10 cellular contexts compared by ENCODE assay signal in the genomic region with DNA sequence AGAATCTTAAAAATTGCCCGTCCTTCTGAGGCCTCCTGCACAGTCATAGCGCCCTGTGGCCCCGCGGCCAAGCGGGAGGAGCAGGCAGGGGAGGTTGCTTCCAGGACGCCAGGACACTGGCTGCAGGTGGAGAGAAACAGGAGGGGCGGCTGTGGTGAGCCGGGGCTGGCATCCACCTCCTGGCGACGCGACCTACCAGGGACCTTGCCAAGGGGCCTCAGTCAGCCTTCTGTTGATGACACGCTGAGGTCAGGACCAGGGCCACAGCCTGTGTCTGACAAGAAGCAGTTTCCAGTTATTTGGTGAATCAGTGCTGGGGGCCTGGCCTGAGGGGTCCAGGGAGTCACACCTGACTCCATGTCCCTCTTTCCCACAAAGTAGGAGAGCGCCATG. TPM values are rescaled to one million over a fixed set of nuclear protein-coding genes. Genes with fewer than 3 reads are reported as not detected.
DNase-seq lines count a peak whose midpoint lies in the region; ATAC-seq, FAIRE-seq and TF ChIP-seq lines count a peak whose summit lies in the region.
"Had no signal": no experiment of that assay in that cellular context is flagged by ENCODE, and none has a peak within 500 bp of the region (broad histone marks: within the 10 kb centered on the region; RNA-seq: fewer than 3 reads in every experiment).

No MANE protein-coding gene starts in this region.

- peak; percentile 81 for DNase-seq in G401 (ENCODE audit: low spot score)
- no peak for DNase-seq in ascending aorta (ENCODE audit: low spot score in 2 of 2)
- no peak for DNase-seq in HepG2 (ENCODE audit: low spot score)
- DNase-seq in spleen, result no peak
- DNase-seq in stimulated activated naive CD4-positive, alpha-beta T cell (lab: John Stamatoyannopoulos, UW), result no peak
- no peak for DNase-seq in activated CD8-positive, alpha-beta T cell treated with anti-CD3 and anti-CD28 coated beads, Interleukin-2, amount 10 ng/mL, durations not matched to agents 7 days and 5 days
- no peak for DNase-seq in DMS53 treated with DMSO at 0.1 percent for 48 hours (lab: John Stamatoyannopoulos, UW; ENCODE audit: unreplicated experiment)
- DNase-seq: activated CD4-positive, alpha-beta T cell treated with anti-CD3 and anti-CD28 coated beads for 4 hours had no signal

- 11% methylated on average over 6 of the region's 13 CpGs for WGBS in HepG2 (ENCODE audit: low lambda C conversion rate)
- 79 to 86% (median 84%) methylated on average over 12 to 13 of the region's 13 CpGs for WGBS in spleen, 5 donors

- peaks cover 22% of the 10 kb centered on the region for H3K4me1 Mint-ChIP-seq in activated CD8-positive, alpha-beta T cell treated with anti-CD3 and anti-CD28 coated beads, Interleukin-2, amount 10 ng/mL, durations not matched to agents 7 days and 5 days (ENCODE audit: low read depth)

- no peaks in the 10 kb centered on the region for H3K27me3 Mint-ChIP-seq in activated CD8-positive, alpha-beta T cell treated with anti-CD3 and anti-CD28 coated beads, Interleukin-2, amount 10 ng/mL, durations not matched to agents 7 days and 5 days (ENCODE audit: low read depth)

- H3K9ac ChIP-seq in HepG2 (ENCODE audit: insufficient read depth, low read depth, low read length), result peak overlapping the region; percentile 58

- POLR2A ChIA-PET in HepG2 (lab: Yijun Ruan, JAX), result interaction anchor here (1.0 to 1.6 kb wide), 5 partner anchors 8 to 167 kb away, joined by 3 to 6 read pairs (median 4); no protein-coding TSS in a partner anchor
- POLR2A ChIA-PET in activated CD8-positive, alpha-beta T cell treated with anti-CD3 and anti-CD28 coated beads, Interleukin-2, amount 10 ng/mL, durations not matched to agents 7 days and 5 days (lab: Charles Lee), result no interaction called here

- H3K4me3 ChIP-seq in ascending aorta (no peak overlapping the region), HepG2 (replicated peaks in 1 of 3; ENCODE audit: insufficient read depth in 1 of 3, low read depth in 2 of 3, low read length in 3 of 3) (peak overlapping the region; percentile 13 to 72 (median 59); a peak in 5 of 6 replicates), spleen (no peak overlapping the region)

- intact Hi-C loops in ascending aorta (cut with DNase I) (no loop called here), HepG2 (cut with micrococcal nuclease; ENCODE audit: unreplicated experiment) (no loop called here), spleen (cut with DNase I; ENCODE audit: low total_unique reads) (no loop called here)

- no peaks in the 10 kb centered on the region for H3K79me2 ChIP-seq in HepG2 (ENCODE audit: insufficient read depth, low read length)

- peaks cover 10% of the 10 kb centered on the region for H3K36me3 Mint-ChIP-seq in activated CD8-positive, alpha-beta T cell treated with anti-CD3 and anti-CD28 coated beads, Interleukin-2, amount 10 ng/mL, durations not matched to agents 7 days and 5 days (ENCODE audit: low read depth)

- no TSS peak for BruUV-seq in HepG2 (replicated peaks; lab: Mats Ljungman, UMichigan)

- no peak for FAIRE-seq in HepG2 (lab: Jason Lieb, UNC)

- no peak overlapping the region for H2AFZ ChIP-seq in HepG2 (ENCODE audit: low read length)

- H3K27ac ChIP-seq in ascending aorta (peak overlapping the region; percentile 50 to 53), HepG2 (ENCODE audit: extremely low read length, insufficient read depth, low read length) (peak overlapping the region; percentile 4), spleen (peak overlapping the region in 7 of 8 donors; percentile 39 to 77 (median 67))
- H3K27ac ChIP-seq: C4-2B had no signal

- H3K9me3 ChIP-seq in ascending aorta (no peaks in the 10 kb centered on the region), HepG2 (ENCODE audit: low read length) (no peaks in the 10 kb centered on the region), spleen (no peaks in the 10 kb centered on the region)

- no peak for TF ChIP-seq POLR2A in HepG2 (IDR thresholded peaks at IDR 0.05; ENCODE audit: insufficient read depth in 1 of 2, low read depth in 2 of 2, low read length in 2 of 2)
- TF ChIP-seq POLR2A in spleen (IDR thresholded peaks at IDR 0.05), result no peak

- H3K4me3 Mint-ChIP-seq in activated CD8-positive, alpha-beta T cell treated with anti-CD3 and anti-CD28 coated beads, Interleukin-2, amount 10 ng/mL, durations not matched to agents 7 days and 5 days, result no peak overlapping the region

- peaks cover 9 to 22% of the 10 kb centered on the region in 2 donors for H3K4me1 ChIP-seq in ascending aorta
- peaks cover 70% of the 10 kb centered on the region for H3K4me1 ChIP-seq in HepG2 (ENCODE audit: insufficient read depth, low read length)
- peaks cover 28 to 82% (median 46%) of the 10 kb centered on the region in 6 donors for H3K4me1 ChIP-seq in spleen

- no peak overlapping the region for H3K27ac Mint-ChIP-seq in activated CD8-positive, alpha-beta T cell treated with anti-CD3 and anti-CD28 coated beads, Interleukin-2, amount 10 ng/mL, durations not matched to agents 7 days and 5 days

- H3K9me3 Mint-ChIP-seq in activated CD8-positive, alpha-beta T cell treated with anti-CD3 and anti-CD28 coated beads, Interleukin-2, amount 10 ng/mL, durations not matched to agents 7 days and 5 days (ENCODE audit: insufficient read depth), result no peaks in the 10 kb centered on the region

- ATAC-seq in HepG2 (no peak), GM18870 (IDR thresholded peaks at IDR 0.05; ENCODE audit: unreplicated experiment) (no peak)
- no peak for ATAC-seq in activated CD8-positive, alpha-beta T cell treated with anti-CD3 and anti-CD28 coated beads, Interleukin-2, amount 10 ng/mL, durations not matched to agents 7 days and 5 days

- H3K36me3 ChIP-seq in ascending aorta (no peaks in the 10 kb centered on the region), HepG2 (replicated peaks in 1 of 2; ENCODE audit: control insufficient read depth in 1 of 2, insufficient read depth in 2 of 2, low read length in 2 of 2) (no peaks in the 10 kb centered on the region), spleen (no peaks in the 10 kb centered on the region)

- TF ChIP-seq CTCF in ascending aorta (IDR thresholded peaks at IDR 0.05) (no peak), HepG2 (CRISPR knock-in tag; IDR thresholded peaks at IDR 0.05) (no peak), spleen (IDR thresholded peaks at IDR 0.05 in 8 of 11, conservative IDR thresholded peaks at IDR 0.05 in 3 of 11) (no peak)

- H4K20me1 ChIP-seq in HepG2 (ENCODE audit: insufficient read depth, low read length), result no peaks in the 10 kb centered on the region

- TF ChIP-seq EP300 in HepG2 (IDR thresholded peaks at IDR 0.05; ENCODE audit: low read depth in 2 of 2, low read length in 2 of 2) (no peak), HepG2 (CRISPR knock-in tag; IDR thresholded peaks at IDR 0.05; ENCODE audit: borderline replicate concordance) (no peak)

- H3K27me3 ChIP-seq in ascending aorta (no peaks in the 10 kb centered on the region), HepG2 (ENCODE audit: control insufficient read depth in 1 of 2, insufficient read depth in 2 of 2, low read length in 2 of 2) (no peaks in the 10 kb centered on the region; a peak in 1 of 5 replicates), spleen (replicated peaks in 1 of 7) (no peaks in the 10 kb centered on the region)

- H3K4me2 ChIP-seq in HepG2 (ENCODE audit: low read depth, low read length), result peak overlapping the region; percentile 94

- in situ Hi-C loops in G401 (cut with HindIII; ENCODE audit: low sequenced_read_pairs), result no loop called here
- in situ Hi-C loops in HepG2 (cut with HindIII; ENCODE audit: extremely low pct_ligation_motif_present, low pct_unique_long_range_greater_than_20kb), result loop anchor here (5.0 to 10.0 kb wide), 2 partner anchors 42 to 130 kb away; no protein-coding TSS in a partner anchor

- TF ChIP-seq RAD21 in HepG2 (CRISPR knock-in tag; IDR thresholded peaks at IDR 0.05), result no peak

- CTCF ChIA-PET in HepG2 (lab: Yijun Ruan, JAX; ENCODE audit: low intra/inter-chr PET ratio, low total read pairs), result interaction anchor here (1.3 kb wide), 1 partner anchor 45 kb away, joined by 5 read pairs; no protein-coding TSS in a partner anchor
- CTCF ChIA-PET in activated CD8-positive, alpha-beta T cell treated with anti-CD3 and anti-CD28 coated beads, Interleukin-2, amount 10 ng/mL, durations not matched to agents 7 days and 5 days (lab: Charles Lee), result no interaction called here

RNA-seq across cellular contexts. Expression of gene MKNK2, which starts 13.3 kb away (rescaled TPM):
- total RNA-seq in G401 (2014; rRNA removed; shearing (Covaris generic)), result 113 and 118 TPM in 2 replicates
- total RNA-seq in ascending aorta, result 228 TPM
- total RNA-seq in HepG2 (2016; rRNA removed; fragmentation: Illumina TruSeq; extraction: Trizol), result 35.5 and 44.9 TPM in 2 replicates
- total RNA-seq in HepG2 (2016; cell fraction: cytosol; rRNA removed; fragmentation: Illumina TruSeq; extraction: Trizol; ENCODE audit: low read depth), result 52.3 and 57.0 TPM in 2 replicates
- total RNA-seq in HepG2 (2016; cell fraction: insoluble cytoplasmic fraction; rRNA removed; fragmentation: Illumina TruSeq; extraction: Trizol), result 30.7 and 45.2 TPM in 2 replicates
- total RNA-seq in HepG2 (2016; cell fraction: membrane; rRNA removed; fragmentation: Illumina TruSeq; extraction: Trizol), result 90.7 and 98.8 TPM in 2 replicates
- 29.7 and 31.4 TPM in 2 replicates for total RNA-seq in HepG2 (2016; cell fraction: nucleus; rRNA removed; fragmentation: Illumina TruSeq; extraction: Trizol)
- 112 and 129 TPM in 2 replicates for polyA plus RNA-seq in HepG2 (2011; rRNA removed)
- 75.6 and 125 TPM in 2 replicates for polyA plus RNA-seq in HepG2 (2011; cell fraction: cytosol; rRNA removed)
- polyA plus RNA-seq in HepG2 (2011; cell fraction: nucleus; rRNA removed), result 253 and 307 TPM in 2 replicates
- 68.1 and 73.6 TPM in 2 replicates for polyA plus RNA-seq in HepG2 (2012)
- polyA plus RNA-seq in HepG2 (2016; cell fraction: cytosol; fragmentation: Illumina TruSeq; extraction: Trizol; ENCODE audit: low read depth), result 65.6 and 66.5 TPM in 2 replicates
- 34.0 and 45.2 TPM in 2 replicates for polyA plus RNA-seq in HepG2 (2016; cell fraction: insoluble cytoplasmic fraction; fragmentation: Illumina TruSeq; extraction: Trizol; ENCODE audit: low read depth)
- 77.4 and 85.7 TPM in 2 replicates for polyA plus RNA-seq in HepG2 (2016; cell fraction: membrane; fragmentation: Illumina TruSeq; extraction: Trizol; ENCODE audit: low read depth)
- 73.2 and 74.3 TPM in 2 replicates for polyA plus RNA-seq in HepG2 (2016; cell fraction: nucleus; fragmentation: Illumina TruSeq; extraction: Trizol; ENCODE audit: insufficient read depth, low read depth)
- 79.7 and 204 TPM in 2 replicates for polyA minus RNA-seq in HepG2 (2011; rRNA and poly(A)+ RNA removed; ENCODE audit: low replicate concordance)
- 99.9 and 101 TPM in 2 replicates for polyA minus RNA-seq in HepG2 (2011; cell fraction: cytosol; rRNA and poly(A)+ RNA removed)
- 40.2 and 51.7 TPM in 2 replicates for polyA minus RNA-seq in HepG2 (2011; cell fraction: nucleus; rRNA and poly(A)+ RNA removed)
- total RNA-seq in spleen, result 100 to 1,000 TPM; 212 to 389 (median 265) TPM
- polyA plus RNA-seq in spleen, result 100 to 1,000 TPM in 1 of 3 donors, 10 to 100 TPM in 2; 88.2 to 154 (median 90.0) TPM
- 100 to 1,000 TPM; 332 to 348 TPM for total RNA-seq in activated CD8-positive, alpha-beta T cell treated with anti-CD3 and anti-CD28 coated beads, Interleukin-2, amount 10 ng/mL, durations not matched to agents 7 days and 5 days

RNA-seq across cellular contexts. Expression of gene MOB3A, which starts 31.7 kb away (rescaled TPM):
- 20.6 and 29.0 TPM in 2 replicates for total RNA-seq in G401 (2014; rRNA removed; shearing (Covaris generic))
- 44.4 TPM for total RNA-seq in ascending aorta
- 3.5 and 4.3 TPM in 2 replicates for total RNA-seq in HepG2 (2016; rRNA removed; fragmentation: Illumina TruSeq; extraction: Trizol)
- 2.2 and 2.7 TPM in 2 replicates for total RNA-seq in HepG2 (2016; cell fraction: cytosol; rRNA removed; fragmentation: Illumina TruSeq; extraction: Trizol; ENCODE audit: low read depth)
- total RNA-seq in HepG2 (2016; cell fraction: insoluble cytoplasmic fraction; rRNA removed; fragmentation: Illumina TruSeq; extraction: Trizol), result 3.5 and 4.0 TPM in 2 replicates
- total RNA-seq in HepG2 (2016; cell fraction: membrane; rRNA removed; fragmentation: Illumina TruSeq; extraction: Trizol), result 2.7 and 3.2 TPM in 2 replicates
- 2.4 and 2.5 TPM in 2 replicates for total RNA-seq in HepG2 (2016; cell fraction: nucleus; rRNA removed; fragmentation: Illumina TruSeq; extraction: Trizol)
- 17.8 and 20.3 TPM in 2 replicates for polyA plus RNA-seq in HepG2 (2011; rRNA removed)
- 13.9 and 16.9 TPM in 2 replicates for polyA plus RNA-seq in HepG2 (2011; cell fraction: cytosol; rRNA removed)
- polyA plus RNA-seq in HepG2 (2011; cell fraction: nucleus; rRNA removed), result 10.8 and 12.6 TPM in 2 replicates
- 6.2 and 6.8 TPM in 2 replicates for polyA plus RNA-seq in HepG2 (2012)
- 0.97 and 1.0 TPM in 2 replicates for polyA plus RNA-seq in HepG2 (2016; cell fraction: cytosol; fragmentation: Illumina TruSeq; extraction: Trizol; ENCODE audit: low read depth)
- 6.2 and 7.9 TPM in 2 replicates for polyA plus RNA-seq in HepG2 (2016; cell fraction: insoluble cytoplasmic fraction; fragmentation: Illumina TruSeq; extraction: Trizol; ENCODE audit: low read depth)
- 2.8 TPM in 2 replicates for polyA plus RNA-seq in HepG2 (2016; cell fraction: membrane; fragmentation: Illumina TruSeq; extraction: Trizol; ENCODE audit: low read depth)
- polyA plus RNA-seq in HepG2 (2016; cell fraction: nucleus; fragmentation: Illumina TruSeq; extraction: Trizol; ENCODE audit: insufficient read depth, low read depth), result 6.6 and 6.8 TPM in 2 replicates
- 23.6 and 71.5 TPM in 2 replicates for polyA minus RNA-seq in HepG2 (2011; rRNA and poly(A)+ RNA removed; ENCODE audit: low replicate concordance)
- 19.3 and 25.0 TPM in 2 replicates for polyA minus RNA-seq in HepG2 (2011; cell fraction: cytosol; rRNA and poly(A)+ RNA removed)
- polyA minus RNA-seq in HepG2 (2011; cell fraction: nucleus; rRNA and poly(A)+ RNA removed), result 5.3 and 6.0 TPM in 2 replicates
- 100 to 1,000 TPM in 5 of 7 donors, 10 to 100 TPM in 2; 80.8 to 161 (median 124) TPM for total RNA-seq in spleen
- 10 to 100 TPM; 24.2 to 48.7 (median 37.6) TPM for polyA plus RNA-seq in spleen
- 100 to 1,000 TPM; 235 to 240 TPM for total RNA-seq in activated CD8-positive, alpha-beta T cell treated with anti-CD3 and anti-CD28 coated beads, Interleukin-2, amount 10 ng/mL, durations not matched to agents 7 days and 5 days

RNA-seq across cellular contexts. Expression of gene IZUMO4, which starts 32.3 kb away (rescaled TPM):
- 0.25 and 4.0 TPM in 2 replicates for total RNA-seq in G401 (2014; rRNA removed; shearing (Covaris generic))
- total RNA-seq in ascending aorta (not detected), HepG2 (2016; rRNA removed; fragmentation: Illumina TruSeq; extraction: Trizol) (0.24 and 0.77 TPM in 2 replicates), spleen (1 to 10 TPM; 1.9 to 5.8 (median 3.7) TPM)
- 0.79 and 0.91 TPM in 2 replicates for total RNA-seq in HepG2 (2016; cell fraction: cytosol; rRNA removed; fragmentation: Illumina TruSeq; extraction: Trizol; ENCODE audit: low read depth)
- total RNA-seq in HepG2 (2016; cell fraction: insoluble cytoplasmic fraction; rRNA removed; fragmentation: Illumina TruSeq; extraction: Trizol), result 0.34 and 1.5 TPM in 2 replicates
- total RNA-seq in HepG2 (2016; cell fraction: membrane; rRNA removed; fragmentation: Illumina TruSeq; extraction: Trizol), result 0.83 and 1.5 TPM in 2 replicates
- total RNA-seq in HepG2 (2016; cell fraction: nucleus; rRNA removed; fragmentation: Illumina TruSeq; extraction: Trizol), result 1.1 and 2.5 TPM in 2 replicates
- polyA plus RNA-seq in HepG2 (2011; rRNA removed) (3.9 and 4.1 TPM in 2 replicates), spleen (10 to 100 TPM; 13.6 to 25.9 (median 16.7) TPM)
- 0.55 and 0.75 TPM in 2 replicates for polyA plus RNA-seq in HepG2 (2011; cell fraction: cytosol; rRNA removed)
- 66.6 and 91.0 TPM in 2 replicates for polyA plus RNA-seq in HepG2 (2011; cell fraction: nucleus; rRNA removed)
- 1.7 and 4.4 TPM in 2 replicates for polyA plus RNA-seq in HepG2 (2012)
- 0.57 and 1.2 TPM in 2 replicates for polyA plus RNA-seq in HepG2 (2016; cell fraction: cytosol; fragmentation: Illumina TruSeq; extraction: Trizol; ENCODE audit: low read depth)
- polyA plus RNA-seq in HepG2 (2016; cell fraction: insoluble cytoplasmic fraction; fragmentation: Illumina TruSeq; extraction: Trizol; ENCODE audit: low read depth), result 0.45 and 0.53 TPM in 2 replicates
- polyA plus RNA-seq in HepG2 (2016; cell fraction: membrane; fragmentation: Illumina TruSeq; extraction: Trizol; ENCODE audit: low read depth), result 0.94 TPM in 2 replicates
- 4.3 and 6.3 TPM in 2 replicates for polyA plus RNA-seq in HepG2 (2016; cell fraction: nucleus; fragmentation: Illumina TruSeq; extraction: Trizol; ENCODE audit: insufficient read depth, low read depth)
- polyA minus RNA-seq in HepG2 (2011; rRNA and poly(A)+ RNA removed; ENCODE audit: low replicate concordance), result 0.54 and 2.7 TPM in 2 replicates
- not detected in 2 replicates for polyA minus RNA-seq in HepG2 (2011; cell fraction: cytosol; rRNA and poly(A)+ RNA removed)
- 1.9 and 4.2 TPM in 2 replicates for polyA minus RNA-seq in HepG2 (2011; cell fraction: nucleus; rRNA and poly(A)+ RNA removed)
- 1 to 10 TPM; 8.7 to 9.5 TPM for total RNA-seq in activated CD8-positive, alpha-beta T cell treated with anti-CD3 and anti-CD28 coated beads, Interleukin-2, amount 10 ng/mL, durations not matched to agents 7 days and 5 days

RNA-seq across cellular contexts. Expression of gene BTBD2, which starts 48.9 kb away (rescaled TPM):
- 70.9 and 89.0 TPM in 2 replicates for total RNA-seq in G401 (2014; rRNA removed; shearing (Covaris generic))
- total RNA-seq in ascending aorta (90.1 TPM), HepG2 (2016; rRNA removed; fragmentation: Illumina TruSeq; extraction: Trizol) (28.1 and 30.9 TPM in 2 replicates), spleen (10 to 100 TPM; 47.6 to 77.1 (median 65.5) TPM)
- 33.3 and 38.0 TPM in 2 replicates for total RNA-seq in HepG2 (2016; cell fraction: cytosol; rRNA removed; fragmentation: Illumina TruSeq; extraction: Trizol; ENCODE audit: low read depth)
- total RNA-seq in HepG2 (2016; cell fraction: insoluble cytoplasmic fraction; rRNA removed; fragmentation: Illumina TruSeq; extraction: Trizol), result 26.7 and 27.1 TPM in 2 replicates
- 73.7 and 74.9 TPM in 2 replicates for total RNA-seq in HepG2 (2016; cell fraction: membrane; rRNA removed; fragmentation: Illumina TruSeq; extraction: Trizol)
- 18.7 and 18.8 TPM in 2 replicates for total RNA-seq in HepG2 (2016; cell fraction: nucleus; rRNA removed; fragmentation: Illumina TruSeq; extraction: Trizol)
- polyA plus RNA-seq in HepG2 (2011; rRNA removed) (45.3 and 45.6 TPM in 2 replicates), spleen (10 to 100 TPM; 29.1 to 53.0 (median 31.2) TPM)
- 23.9 and 43.2 TPM in 2 replicates for polyA plus RNA-seq in HepG2 (2011; cell fraction: cytosol; rRNA removed)
- polyA plus RNA-seq in HepG2 (2011; cell fraction: nucleus; rRNA removed), result 43.1 and 48.6 TPM in 2 replicates
- polyA plus RNA-seq in HepG2 (2012), result 46.5 and 49.0 TPM in 2 replicates
- polyA plus RNA-seq in HepG2 (2016; cell fraction: cytosol; fragmentation: Illumina TruSeq; extraction: Trizol; ENCODE audit: low read depth), result 74.0 and 79.4 TPM in 2 replicates
- 39.4 and 51.6 TPM in 2 replicates for polyA plus RNA-seq in HepG2 (2016; cell fraction: insoluble cytoplasmic fraction; fragmentation: Illumina TruSeq; extraction: Trizol; ENCODE audit: low read depth)
- 106 and 123 TPM in 2 replicates for polyA plus RNA-seq in HepG2 (2016; cell fraction: membrane; fragmentation: Illumina TruSeq; extraction: Trizol; ENCODE audit: low read depth)
- 43.6 and 45.5 TPM in 2 replicates for polyA plus RNA-seq in HepG2 (2016; cell fraction: nucleus; fragmentation: Illumina TruSeq; extraction: Trizol; ENCODE audit: insufficient read depth, low read depth)
- 32.8 and 55.6 TPM in 2 replicates for polyA minus RNA-seq in HepG2 (2011; rRNA and poly(A)+ RNA removed; ENCODE audit: low replicate concordance)
- polyA minus RNA-seq in HepG2 (2011; cell fraction: cytosol; rRNA and poly(A)+ RNA removed), result 39.1 and 43.2 TPM in 2 replicates
- polyA minus RNA-seq in HepG2 (2011; cell fraction: nucleus; rRNA and poly(A)+ RNA removed), result 10.3 and 12.1 TPM in 2 replicates
- total RNA-seq in activated CD8-positive, alpha-beta T cell treated with anti-CD3 and anti-CD28 coated beads, Interleukin-2, amount 10 ng/mL, durations not matched to agents 7 days and 5 days, result 10 to 100 TPM; 48.2 to 53.4 TPM

Comparison
In these comparisons a context has a peak if more than half of its experiments do, and no peak if none do; other contexts are left out.
1. H3K27ac ChIP-seq: peak in every context shown above with its lines; median percentile 67 in spleen; 52 in ascending aorta; 4 in HepG2.
2. H3K4me3 ChIP-seq: peak in HepG2 (3 of 3); none in ascending aorta (0 of 2) and spleen (0 of 8).